8 cellular contexts compared by ENCODE assay signal in the genomic region with DNA sequence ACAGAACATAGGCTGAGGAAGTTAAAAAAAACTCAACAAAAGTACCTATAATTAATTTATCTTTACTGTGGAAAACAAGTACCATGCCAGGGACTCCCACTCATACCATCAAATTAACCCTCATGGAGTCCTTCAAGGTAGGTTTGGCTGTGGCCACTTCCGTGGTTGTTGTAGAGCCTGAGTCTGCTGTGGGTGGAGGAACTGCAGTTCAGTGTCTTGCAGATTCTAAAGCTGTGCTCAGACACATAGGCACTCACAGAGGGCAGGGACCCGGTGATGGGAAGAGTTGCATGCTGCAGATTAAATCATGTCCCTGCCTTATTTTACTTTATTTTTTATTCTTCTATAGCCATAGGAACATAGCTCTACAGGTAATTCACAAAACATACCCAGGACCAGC.
"Had no signal": no experiment of that assay in that cellular context is flagged by ENCODE, and none has a peak within 500 bp of the region (broad histone marks: within the 10 kb centered on the region; RNA-seq: fewer than 3 reads in every experiment).

No MANE protein-coding gene starts in this region.

- ATAC-seq: GM12878 had no signal

- DNase-seq: GDM1, GF-D8 had no signal

- H3K4me3 ChIP-seq: GM12878 had no signal

- FAIRE-seq: G401.6, GM12878, GM12891, GM12892, GM18507, GM19239 had no signal
